ENCODE assay signal across 1 cellular context in the genomic region with DNA sequence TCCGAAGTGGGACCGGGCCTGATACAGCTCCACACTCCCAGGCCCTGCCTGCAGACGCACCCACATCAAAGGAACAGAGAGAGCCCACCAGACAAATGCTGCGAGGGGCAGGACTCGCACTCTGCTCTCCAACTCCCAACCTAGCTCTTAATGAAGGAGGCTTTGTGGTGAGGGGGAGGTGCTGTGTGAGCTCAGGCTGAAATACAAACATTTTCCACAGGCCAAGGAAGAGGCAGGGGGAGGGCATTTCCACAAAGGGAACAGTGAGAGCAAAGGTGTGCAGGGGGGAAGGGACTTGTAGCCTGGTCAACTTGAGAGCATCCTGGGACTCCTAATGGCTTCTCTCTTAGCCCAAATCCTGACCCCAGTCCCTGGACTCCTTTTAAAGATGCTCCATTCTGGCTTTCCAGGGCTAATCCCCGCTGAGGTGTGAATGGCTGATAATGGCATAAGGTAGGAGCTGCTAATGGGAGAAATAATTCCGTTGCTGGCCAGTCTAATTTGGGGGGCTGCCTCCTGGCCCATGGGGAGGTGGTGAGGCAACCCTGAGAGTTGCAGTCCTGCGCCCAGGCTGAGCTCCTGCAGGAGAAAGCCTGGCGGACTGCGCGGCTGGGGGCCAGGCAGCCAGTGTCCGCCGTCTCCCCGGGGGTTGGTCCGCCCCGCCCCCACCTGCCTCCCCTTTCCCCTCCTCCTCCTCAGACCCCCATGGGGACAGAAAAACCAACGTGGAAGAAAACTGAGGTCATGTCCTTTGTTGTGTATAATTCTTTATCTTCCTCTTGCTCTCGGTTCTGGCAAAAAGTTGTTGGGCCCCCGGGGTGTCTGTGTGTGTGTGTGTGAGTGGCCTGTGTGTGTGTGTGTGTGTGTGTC.
TF ChIP-seq lines count a peak whose summit lies in the region.

No MANE protein-coding gene starts in this region.

TF ChIP-seq in HepG2, 621 proteins besides CTCF, POLR2A, EP300 and RAD21 (continued from another document):
- TF ChIP-seq ZSCAN25 (CRISPR knock-in tag; IDR thresholded peaks at IDR 0.05) (peak; percentile 84; the same call in 1 of the 2 replicates), ZFY (CRISPR knock-in tag; IDR thresholded peaks at IDR 0.05) (peak; percentile 39; the same call in 1 of the 2 replicates), TBX2 (CRISPR knock-in tag; IDR thresholded peaks at IDR 0.05; ENCODE audit: borderline replicate concordance) (0 out of 2 replicates have a peak, but pooled peaks have one; percentile 45), ZNF768 (CRISPR knock-in tag; IDR thresholded peaks at IDR 0.05) (0 out of 2 replicates have a peak, but pooled peaks have one; percentile 20), ZMYM3 (CRISPR knock-in tag; IDR thresholded peaks at IDR 0.05) (peak; percentile 50; the same call in 1 of the 2 replicates), RFX1 (IDR thresholded peaks at IDR 0.05) (no peak), XRCC5 (optimal IDR thresholded peaks at IDR 0.05; ENCODE audit: low read length) (peak; percentile 25), YEATS2 (CRISPR knock-in tag; IDR thresholded peaks at IDR 0.05; ENCODE audit: borderline replicate concordance) (no peak), HDAC1 (CRISPR knock-in tag; IDR thresholded peaks at IDR 0.05) (0 out of 2 replicates have a peak, but pooled peaks have one; percentile 18), MED13 (CRISPR knock-in tag; IDR thresholded peaks at IDR 0.05) (no peak), HDAC2 (CRISPR knock-in tag; IDR thresholded peaks at IDR 0.05) (0 out of 2 replicates have a peak, but pooled peaks have one; percentile 41)
- TF ChIP-seq, protein P1, sequence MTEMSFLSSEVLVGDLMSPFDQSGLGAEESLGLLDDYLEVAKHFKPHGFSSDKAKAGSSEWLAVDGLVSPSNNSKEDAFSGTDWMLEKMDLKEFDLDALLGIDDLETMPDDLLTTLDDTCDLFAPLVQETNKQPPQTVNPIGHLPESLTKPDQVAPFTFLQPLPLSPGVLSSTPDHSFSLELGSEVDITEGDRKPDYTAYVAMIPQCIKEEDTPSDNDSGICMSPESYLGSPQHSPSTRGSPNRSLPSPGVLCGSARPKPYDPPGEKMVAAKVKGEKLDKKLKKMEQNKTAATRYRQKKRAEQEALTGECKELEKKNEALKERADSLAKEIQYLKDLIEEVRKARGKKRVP (CRISPR knock-in tag; IDR thresholded peaks at IDR 0.05): no peak
- TF ChIP-seq, protein P2, sequence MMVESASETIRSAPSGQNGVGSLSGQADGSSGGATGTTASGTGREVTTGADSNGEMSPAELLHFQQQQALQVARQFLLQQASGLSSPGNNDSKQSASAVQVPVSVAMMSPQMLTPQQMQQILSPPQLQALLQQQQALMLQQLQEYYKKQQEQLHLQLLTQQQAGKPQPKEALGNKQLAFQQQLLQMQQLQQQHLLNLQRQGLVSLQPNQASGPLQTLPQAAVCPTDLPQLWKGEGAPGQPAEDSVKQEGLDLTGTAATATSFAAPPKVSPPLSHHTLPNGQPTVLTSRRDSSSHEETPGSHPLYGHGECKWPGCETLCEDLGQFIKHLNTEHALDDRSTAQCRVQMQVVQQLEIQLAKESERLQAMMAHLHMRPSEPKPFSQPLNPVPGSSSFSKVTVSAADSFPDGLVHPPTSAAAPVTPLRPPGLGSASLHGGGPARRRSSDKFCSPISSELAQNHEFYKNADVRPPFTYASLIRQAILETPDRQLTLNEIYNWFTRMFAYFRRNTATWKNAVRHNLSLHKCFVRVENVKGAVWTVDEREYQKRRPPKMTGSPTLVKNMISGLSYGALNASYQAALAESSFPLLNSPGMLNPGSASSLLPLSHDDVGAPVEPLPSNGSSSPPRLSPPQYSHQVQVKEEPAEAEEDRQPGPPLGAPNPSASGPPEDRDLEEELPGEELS (CRISPR knock-in tag; IDR thresholded peaks at IDR 0.05): 0 out of 2 replicates have a peak, but pooled peaks have one; percentile 15
- TF ChIP-seq, protein P3, sequence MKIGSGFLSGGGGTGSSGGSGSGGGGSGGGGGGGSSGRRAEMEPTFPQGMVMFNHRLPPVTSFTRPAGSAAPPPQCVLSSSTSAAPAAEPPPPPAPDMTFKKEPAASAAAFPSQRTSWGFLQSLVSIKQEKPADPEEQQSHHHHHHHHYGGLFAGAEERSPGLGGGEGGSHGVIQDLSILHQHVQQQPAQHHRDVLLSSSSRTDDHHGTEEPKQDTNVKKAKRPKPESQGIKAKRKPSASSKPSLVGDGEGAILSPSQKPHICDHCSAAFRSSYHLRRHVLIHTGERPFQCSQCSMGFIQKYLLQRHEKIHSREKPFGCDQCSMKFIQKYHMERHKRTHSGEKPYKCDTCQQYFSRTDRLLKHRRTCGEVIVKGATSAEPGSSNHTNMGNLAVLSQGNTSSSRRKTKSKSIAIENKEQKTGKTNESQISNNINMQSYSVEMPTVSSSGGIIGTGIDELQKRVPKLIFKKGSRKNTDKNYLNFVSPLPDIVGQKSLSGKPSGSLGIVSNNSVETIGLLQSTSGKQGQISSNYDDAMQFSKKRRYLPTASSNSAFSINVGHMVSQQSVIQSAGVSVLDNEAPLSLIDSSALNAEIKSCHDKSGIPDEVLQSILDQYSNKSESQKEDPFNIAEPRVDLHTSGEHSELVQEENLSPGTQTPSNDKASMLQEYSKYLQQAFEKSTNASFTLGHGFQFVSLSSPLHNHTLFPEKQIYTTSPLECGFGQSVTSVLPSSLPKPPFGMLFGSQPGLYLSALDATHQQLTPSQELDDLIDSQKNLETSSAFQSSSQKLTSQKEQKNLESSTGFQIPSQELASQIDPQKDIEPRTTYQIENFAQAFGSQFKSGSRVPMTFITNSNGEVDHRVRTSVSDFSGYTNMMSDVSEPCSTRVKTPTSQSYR (CRISPR knock-in tag; IDR thresholded peaks at IDR 0.05; ENCODE audit: borderline replicate concordance): peak; percentile 86
- TF ChIP-seq, protein P4, sequence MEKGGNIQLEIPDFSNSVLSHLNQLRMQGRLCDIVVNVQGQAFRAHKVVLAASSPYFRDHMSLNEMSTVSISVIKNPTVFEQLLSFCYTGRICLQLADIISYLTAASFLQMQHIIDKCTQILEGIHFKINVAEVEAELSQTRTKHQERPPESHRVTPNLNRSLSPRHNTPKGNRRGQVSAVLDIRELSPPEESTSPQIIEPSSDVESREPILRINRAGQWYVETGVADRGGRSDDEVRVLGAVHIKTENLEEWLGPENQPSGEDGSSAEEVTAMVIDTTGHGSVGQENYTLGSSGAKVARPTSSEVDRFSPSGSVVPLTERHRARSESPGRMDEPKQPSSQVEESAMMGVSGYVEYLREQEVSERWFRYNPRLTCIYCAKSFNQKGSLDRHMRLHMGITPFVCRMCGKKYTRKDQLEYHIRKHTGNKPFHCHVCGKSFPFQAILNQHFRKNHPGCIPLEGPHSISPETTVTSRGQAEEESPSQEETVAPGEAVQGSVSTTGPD (CRISPR knock-in tag; IDR thresholded peaks at IDR 0.05): no peak
- TF ChIP-seq, protein P5, sequence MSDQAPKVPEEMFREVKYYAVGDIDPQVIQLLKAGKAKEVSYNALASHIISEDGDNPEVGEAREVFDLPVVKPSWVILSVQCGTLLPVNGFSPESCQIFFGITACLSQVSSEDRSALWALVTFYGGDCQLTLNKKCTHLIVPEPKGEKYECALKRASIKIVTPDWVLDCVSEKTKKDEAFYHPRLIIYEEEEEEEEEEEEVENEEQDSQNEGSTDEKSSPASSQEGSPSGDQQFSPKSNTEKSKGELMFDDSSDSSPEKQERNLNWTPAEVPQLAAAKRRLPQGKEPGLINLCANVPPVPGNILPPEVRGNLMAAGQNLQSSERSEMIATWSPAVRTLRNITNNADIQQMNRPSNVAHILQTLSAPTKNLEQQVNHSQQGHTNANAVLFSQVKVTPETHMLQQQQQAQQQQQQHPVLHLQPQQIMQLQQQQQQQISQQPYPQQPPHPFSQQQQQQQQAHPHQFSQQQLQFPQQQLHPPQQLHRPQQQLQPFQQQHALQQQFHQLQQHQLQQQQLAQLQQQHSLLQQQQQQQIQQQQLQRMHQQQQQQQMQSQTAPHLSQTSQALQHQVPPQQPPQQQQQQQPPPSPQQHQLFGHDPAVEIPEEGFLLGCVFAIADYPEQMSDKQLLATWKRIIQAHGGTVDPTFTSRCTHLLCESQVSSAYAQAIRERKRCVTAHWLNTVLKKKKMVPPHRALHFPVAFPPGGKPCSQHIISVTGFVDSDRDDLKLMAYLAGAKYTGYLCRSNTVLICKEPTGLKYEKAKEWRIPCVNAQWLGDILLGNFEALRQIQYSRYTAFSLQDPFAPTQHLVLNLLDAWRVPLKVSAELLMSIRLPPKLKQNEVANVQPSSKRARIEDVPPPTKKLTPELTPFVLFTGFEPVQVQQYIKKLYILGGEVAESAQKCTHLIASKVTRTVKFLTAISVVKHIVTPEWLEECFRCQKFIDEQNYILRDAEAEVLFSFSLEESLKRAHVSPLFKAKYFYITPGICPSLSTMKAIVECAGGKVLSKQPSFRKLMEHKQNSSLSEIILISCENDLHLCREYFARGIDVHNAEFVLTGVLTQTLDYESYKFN (CRISPR knock-in tag; conservative IDR thresholded peaks at IDR 0.05): peak; percentile 31; the same call in 1 of the 2 replicates
- TF ChIP-seq, protein P6, sequence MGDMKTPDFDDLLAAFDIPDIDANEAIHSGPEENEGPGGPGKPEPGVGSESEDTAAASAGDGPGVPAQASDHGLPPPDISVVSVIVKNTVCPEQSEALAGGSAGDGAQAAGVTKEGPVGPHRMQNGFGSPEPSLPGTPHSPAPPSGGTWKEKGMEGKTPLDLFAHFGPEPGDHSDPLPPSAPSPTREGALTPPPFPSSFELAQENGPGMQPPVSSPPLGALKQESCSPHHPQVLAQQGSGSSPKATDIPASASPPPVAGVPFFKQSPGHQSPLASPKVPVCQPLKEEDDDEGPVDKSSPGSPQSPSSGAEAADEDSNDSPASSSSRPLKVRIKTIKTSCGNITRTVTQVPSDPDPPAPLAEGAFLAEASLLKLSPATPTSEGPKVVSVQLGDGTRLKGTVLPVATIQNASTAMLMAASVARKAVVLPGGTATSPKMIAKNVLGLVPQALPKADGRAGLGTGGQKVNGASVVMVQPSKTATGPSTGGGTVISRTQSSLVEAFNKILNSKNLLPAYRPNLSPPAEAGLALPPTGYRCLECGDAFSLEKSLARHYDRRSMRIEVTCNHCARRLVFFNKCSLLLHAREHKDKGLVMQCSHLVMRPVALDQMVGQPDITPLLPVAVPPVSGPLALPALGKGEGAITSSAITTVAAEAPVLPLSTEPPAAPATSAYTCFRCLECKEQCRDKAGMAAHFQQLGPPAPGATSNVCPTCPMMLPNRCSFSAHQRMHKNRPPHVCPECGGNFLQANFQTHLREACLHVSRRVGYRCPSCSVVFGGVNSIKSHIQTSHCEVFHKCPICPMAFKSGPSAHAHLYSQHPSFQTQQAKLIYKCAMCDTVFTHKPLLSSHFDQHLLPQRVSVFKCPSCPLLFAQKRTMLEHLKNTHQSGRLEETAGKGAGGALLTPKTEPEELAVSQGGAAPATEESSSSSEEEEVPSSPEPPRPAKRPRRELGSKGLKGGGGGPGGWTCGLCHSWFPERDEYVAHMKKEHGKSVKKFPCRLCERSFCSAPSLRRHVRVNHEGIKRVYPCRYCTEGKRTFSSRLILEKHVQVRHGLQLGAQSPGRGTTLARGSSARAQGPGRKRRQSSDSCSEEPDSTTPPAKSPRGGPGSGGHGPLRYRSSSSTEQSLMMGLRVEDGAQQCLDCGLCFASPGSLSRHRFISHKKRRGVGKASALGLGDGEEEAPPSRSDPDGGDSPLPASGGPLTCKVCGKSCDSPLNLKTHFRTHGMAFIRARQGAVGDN (CRISPR knock-in tag; IDR thresholded peaks at IDR 0.05): 0 out of 2 replicates have a peak, but pooled peaks have one; percentile 23
- TF ChIP-seq, protein P7, sequence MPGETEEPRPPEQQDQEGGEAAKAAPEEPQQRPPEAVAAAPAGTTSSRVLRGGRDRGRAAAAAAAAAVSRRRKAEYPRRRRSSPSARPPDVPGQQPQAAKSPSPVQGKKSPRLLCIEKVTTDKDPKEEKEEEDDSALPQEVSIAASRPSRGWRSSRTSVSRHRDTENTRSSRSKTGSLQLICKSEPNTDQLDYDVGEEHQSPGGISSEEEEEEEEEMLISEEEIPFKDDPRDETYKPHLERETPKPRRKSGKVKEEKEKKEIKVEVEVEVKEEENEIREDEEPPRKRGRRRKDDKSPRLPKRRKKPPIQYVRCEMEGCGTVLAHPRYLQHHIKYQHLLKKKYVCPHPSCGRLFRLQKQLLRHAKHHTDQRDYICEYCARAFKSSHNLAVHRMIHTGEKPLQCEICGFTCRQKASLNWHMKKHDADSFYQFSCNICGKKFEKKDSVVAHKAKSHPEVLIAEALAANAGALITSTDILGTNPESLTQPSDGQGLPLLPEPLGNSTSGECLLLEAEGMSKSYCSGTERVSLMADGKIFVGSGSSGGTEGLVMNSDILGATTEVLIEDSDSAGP (CRISPR knock-in tag; IDR thresholded peaks at IDR 0.05; ENCODE audit: borderline replicate concordance): peak; percentile 22; the same call in 1 of the 2 replicates
